Comparison of ENCODE assay signal across 25 cellular contexts in genomic region chr11:14668733-14669301, GRCh38. TPM values are rescaled to one million over a fixed set of nuclear protein-coding genes. Genes with fewer than 3 reads are reported as not detected.
DNase-seq lines count a peak whose midpoint lies in the region; ATAC-seq and TF ChIP-seq lines count a peak whose summit lies in the region.
"Had no signal": no experiment of that assay in that cellular context is flagged by ENCODE, and none has a peak within 500 bp of the region (broad histone marks: within the 10 kb centered on the region; RNA-seq: fewer than 3 reads in every experiment).

No MANE protein-coding gene starts in this region.

- H3K9me3 Mint-ChIP-seq in activated T-cell treated with anti-CD3 and anti-CD28 coated beads, Interleukin-2, amount 50 U/mL, for 72 hours, result peaks cover 5 to 11% of the 10 kb centered on the region in 2 donors
- H3K9me3 Mint-ChIP-seq in activated T-helper 17 cell treated with anti-CD3 and anti-CD28 coated beads, Interleukin-2, amount 50 U/mL, for 72 hours, result peaks cover 5% of the 10 kb centered on the region
- H3K9me3 Mint-ChIP-seq in CD14-positive monocyte, result peaks cover 5 to 12% (median 9%) of the 10 kb centered on the region in 7 donors

- no peaks in the 10 kb centered on the region for H3K27me3 Mint-ChIP-seq in activated T-cell treated with anti-CD3 and anti-CD28 coated beads, Interleukin-2, amount 50 U/mL, for 72 hours (ENCODE audit: low read depth)
- no peaks in the 10 kb centered on the region for H3K27me3 Mint-ChIP-seq in activated T-helper 17 cell treated with anti-CD3 and anti-CD28 coated beads, Interleukin-2, amount 50 U/mL, for 72 hours
- H3K27me3 Mint-ChIP-seq in CD14-positive monocyte (ENCODE audit: low read depth in 3 of 3), result no peaks in the 10 kb centered on the region
- H3K27me3 Mint-ChIP-seq: B cell; naive B cell; stimulated activated naive CD8-positive, alpha-beta T cell treated with anti-CD3 and anti-CD28 coated beads, Interleukin-15, Interleukin-2, amounts not matched to agents 100 ng/mL and 50 ng/mL, for 24 hours had no signal

- DNase-seq in activated T-cell treated with anti-CD3 and anti-CD28 coated beads, Interleukin-2, amount 50 U/mL, for 72 hours, result no peak
- no peak for DNase-seq in activated T-cell treated with anti-CD3 and anti-CD28 coated beads for 4 hours
- peak; percentile 11 for DNase-seq in iPS-NIHi7 (ENCODE audit: extremely low spot score)
- DNase-seq in upper lobe of right lung, result no peak
- no peak for DNase-seq in CD14-positive monocyte (ENCODE audit: low spot score)
- DNase-seq in foreskin keratinocyte, result no peak
- DNase-seq in kidney glomerular epithelial cell (lab: John Stamatoyannopoulos, UW), result no peak
- DNase-seq: activated CD4-positive, alpha-beta T cell treated with anti-CD3 and anti-CD28 coated beads, Interleukin-2, amount 50 U/mL, for 1 hour; brain microvascular endothelial cell; colonic mucosa; endodermal cell; GM23248; Kasumi-1; mesenchymal stem cell; naive B cell; NCI-H1930; NCI-H226; NCI-H748 treated with DMSO at 0.1 percent for 48 hours; Right ventricle myocardium superior had no signal

- no peaks in the 10 kb centered on the region for H3K9me3 ChIP-seq in upper lobe of right lung
- H3K9me3 ChIP-seq: A549, colonic mucosa, tibial nerve had no signal

- ATAC-seq in activated T-cell treated with anti-CD3 and anti-CD28 coated beads, Interleukin-2, amount 50 U/mL, for 72 hours (replicated peaks in 1 of 2), result peak; percentile 42 to 52
- no peak for ATAC-seq in activated T-helper 17 cell treated with anti-CD3 and anti-CD28 coated beads, Interleukin-2, amount 50 U/mL, for 72 hours (replicated peaks)
- ATAC-seq in upper lobe of right lung (peak; percentile 30), foreskin keratinocyte (no peak)
- ATAC-seq: A549 had no signal

- H3K4me1 Mint-ChIP-seq in activated T-cell treated with anti-CD3 and anti-CD28 coated beads, Interleukin-2, amount 50 U/mL, for 72 hours (ENCODE audit: low read depth), result peaks cover 56% of the 10 kb centered on the region
- peaks cover 5% of the 10 kb centered on the region for H3K4me1 Mint-ChIP-seq in activated T-helper 17 cell treated with anti-CD3 and anti-CD28 coated beads, Interleukin-2, amount 50 U/mL, for 72 hours
- H3K4me1 Mint-ChIP-seq in CD14-positive monocyte, result peaks cover 7% of the 10 kb centered on the region

- no peak overlapping the region for H3K27ac ChIP-seq in upper lobe of right lung
- no peak overlapping the region for H3K27ac ChIP-seq in foreskin keratinocyte
- H3K27ac ChIP-seq: A549, brain microvascular endothelial cell, colonic mucosa, GM23248, tibial nerve had no signal

- H3K36me3 Mint-ChIP-seq in activated T-cell treated with anti-CD3 and anti-CD28 coated beads, Interleukin-2, amount 50 U/mL, for 72 hours (ENCODE audit: insufficient read depth in 2 of 2), result peaks cover 13 to 33% of the 10 kb centered on the region in 2 donors
- H3K36me3 Mint-ChIP-seq in activated T-helper 17 cell treated with anti-CD3 and anti-CD28 coated beads, Interleukin-2, amount 50 U/mL, for 72 hours (ENCODE audit: low read depth), result peaks cover 7% of the 10 kb centered on the region
- peaks cover 4 to 5% of the 10 kb centered on the region in 2 donors for H3K36me3 Mint-ChIP-seq in CD14-positive monocyte
- H3K36me3 Mint-ChIP-seq: naive B cell had no signal

- H3K4me1 ChIP-seq in upper lobe of right lung, result no peaks in the 10 kb centered on the region
- H3K4me1 ChIP-seq in foreskin keratinocyte, result peaks cover 6% of the 10 kb centered on the region
- H3K4me1 ChIP-seq: A549, colonic mucosa, tibial nerve had no signal

- TF ChIP-seq CTCF in upper lobe of right lung (IDR thresholded peaks at IDR 0.05), result no peak
- no peak for TF ChIP-seq CTCF in CD14-positive monocyte (IDR thresholded peaks at IDR 0.05)
- TF ChIP-seq CTCF in foreskin keratinocyte (conservative IDR thresholded peaks at IDR 0.05), result no peak

- no peak overlapping the region for H3K4me3 ChIP-seq in upper lobe of right lung
- H3K4me3 ChIP-seq: A549, colonic mucosa, GM23248, smooth muscle cell, tibial nerve had no signal

- H3K27me3 ChIP-seq in upper lobe of right lung (no peaks in the 10 kb centered on the region), foreskin keratinocyte (no peaks in the 10 kb centered on the region)
- H3K27me3 ChIP-seq: brain microvascular endothelial cell, colonic mucosa, tibial nerve had no signal

- intact Hi-C loops in upper lobe of right lung (cut with DNase I), result no loop called here
- intact Hi-C loops in CD14-positive monocyte (cut with micrococcal nuclease), result no loop called here

- no peak overlapping the region for H3K4me3 Mint-ChIP-seq in activated T-cell treated with anti-CD3 and anti-CD28 coated beads, Interleukin-2, amount 50 U/mL, for 72 hours
- H3K4me3 Mint-ChIP-seq in activated T-helper 17 cell treated with anti-CD3 and anti-CD28 coated beads, Interleukin-2, amount 50 U/mL, for 72 hours, result no peak overlapping the region
- no peak overlapping the region for H3K4me3 Mint-ChIP-seq in CD14-positive monocyte
- H3K4me3 Mint-ChIP-seq: B cell; endodermal cell; naive B cell; stimulated activated naive CD8-positive, alpha-beta T cell treated with anti-CD3 and anti-CD28 coated beads, Interleukin-15, Interleukin-2, amounts not matched to agents 100 ng/mL and 50 ng/mL, for 24 hours had no signal

- H3K36me3 ChIP-seq in upper lobe of right lung, result no peaks in the 10 kb centered on the region
- H3K36me3 ChIP-seq: brain microvascular endothelial cell, colonic mucosa, tibial nerve had no signal

- peak overlapping the region; percentile 11 for H3K27ac Mint-ChIP-seq in activated T-cell treated with anti-CD3 and anti-CD28 coated beads, Interleukin-2, amount 50 U/mL, for 72 hours
- peak overlapping the region; percentile 34 for H3K27ac Mint-ChIP-seq in activated T-helper 17 cell treated with anti-CD3 and anti-CD28 coated beads, Interleukin-2, amount 50 U/mL, for 72 hours
- no peak overlapping the region for H3K27ac Mint-ChIP-seq in CD14-positive monocyte
- H3K27ac Mint-ChIP-seq: B cell; endodermal cell; stimulated activated naive CD8-positive, alpha-beta T cell treated with anti-CD3 and anti-CD28 coated beads, Interleukin-15, Interleukin-2, amounts not matched to agents 100 ng/mL and 50 ng/mL, for 24 hours had no signal

RNA-seq across cellular contexts. Expression of gene PDE3B, which starts 25.2 kb away (rescaled TPM):
- 10 to 100 TPM; 79.2 to 92.1 TPM for total RNA-seq in activated T-cell treated with anti-CD3 and anti-CD28 coated beads, Interleukin-2, amount 50 U/mL, for 72 hours
- 10 to 100 TPM; 23.0 to 25.5 TPM for total RNA-seq in activated T-helper 17 cell treated with anti-CD3 and anti-CD28 coated beads, Interleukin-2, amount 50 U/mL, for 72 hours
- total RNA-seq in upper lobe of right lung (28.5 TPM), foreskin keratinocyte (under 0.01 and 0.03 TPM in 2 replicates)
- polyA plus RNA-seq in CD14-positive monocyte (1 to 10 TPM; 5.2 to 6.0 TPM), foreskin keratinocyte (0.01 TPM in 1 of 2 replicates, not detected in the other)
- total RNA-seq: GM23248 had no signal
- polyA plus RNA-seq: GM23248 had no signal

Comparison
In these comparisons a context has a peak if more than half of its experiments do, and no peak if none do; other contexts are left out.
1. ATAC-seq: peak in activated T-cell treated with anti-CD3 and anti-CD28 coated beads, Interleukin-2, amount 50 U/mL, for 72 hours (2 of 2) and upper lobe of right lung (single experiment); none in activated T-helper 17 cell treated with anti-CD3 and anti-CD28 coated beads, Interleukin-2, amount 50 U/mL, for 72 hours (single experiment) and foreskin keratinocyte (single experiment).
2. H3K27ac Mint-ChIP-seq: peak in activated T-cell treated with anti-CD3 and anti-CD28 coated beads, Interleukin-2, amount 50 U/mL, for 72 hours (single experiment) and activated T-helper 17 cell treated with anti-CD3 and anti-CD28 coated beads, Interleukin-2, amount 50 U/mL, for 72 hours (single experiment); none in CD14-positive monocyte (0 of 7).
3. RNA of gene PDE3B, which starts 25.2 kb away (total RNA-seq): 79.2 to 92.1 TPM in activated T-cell treated with anti-CD3 and anti-CD28 coated beads, Interleukin-2, amount 50 U/mL, for 72 hours, 28.5 TPM in upper lobe of right lung (single experiment) and 23.0 to 25.5 TPM in activated T-helper 17 cell treated with anti-CD3 and anti-CD28 coated beads, Interleukin-2, amount 50 U/mL, for 72 hours; under 0.01 to 0.03 TPM in foreskin keratinocyte; every median in the first group is over 10 times any median in the second.